In the genomic region with DNA sequence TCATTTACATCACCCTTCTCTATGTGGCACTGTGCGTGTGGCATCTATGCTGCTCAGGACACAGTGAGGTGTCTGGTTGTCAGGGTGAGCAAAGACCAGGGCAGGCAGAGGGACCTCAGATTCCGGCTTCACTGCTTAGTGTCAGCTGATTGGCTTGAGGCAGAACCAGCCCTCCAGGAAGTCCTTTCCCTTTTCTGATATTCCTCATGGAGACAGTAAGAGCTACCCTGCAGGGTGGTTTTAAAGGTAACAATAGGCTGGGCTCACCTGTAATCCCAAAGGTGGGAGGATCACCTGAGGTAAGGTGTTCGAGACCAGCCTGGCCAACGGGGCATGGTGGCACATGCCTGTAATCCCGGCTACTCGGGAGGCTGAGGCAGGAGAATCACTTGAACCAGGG, we compare ENCODE assay signal across 16 cellular contexts.
DNase-seq lines count a peak whose midpoint lies in the region; ATAC-seq and TF ChIP-seq lines count a peak whose summit lies in the region.
"Had no signal": no experiment of that assay in that cellular context is flagged by ENCODE, and none has a peak within 500 bp of the region (broad histone marks: within the 10 kb centered on the region; RNA-seq: fewer than 3 reads in every experiment).

No MANE protein-coding gene starts in this region.

- DNase-seq in T-helper 2 cell treated with Interferon-gamma antibody and Interleukin-4, amounts not matched to agents 5 μg/mL and 100 μg/mL, for 36 hours (ENCODE audit: low spot score), result no peak
- no peak for DNase-seq in T-helper 2 cell
- DNase-seq in HL-60 (ENCODE audit: low read depth in 1 of 2, low spot score in 1 of 2), result no peak
- DNase-seq in activated CD8-positive, alpha-beta T cell treated with anti-CD3 and anti-CD28 coated beads, Interleukin-2, amount 10 ng/mL, durations not matched to agents 7 days and 5 days, result no peak
- DNase-seq in naive B cell, result no peak
- no peak for DNase-seq in stimulated activated naive CD4-positive, alpha-beta T cell treated with Interleukin-2 at 50 U/mL for 16 hours (lab: John Stamatoyannopoulos, UW)
- DNase-seq in A673 (ENCODE audit: low spot score), result no peak
- DNase-seq: amygdala, cerebellar nuclear complex, NCI-H2029 treated with DMSO at 0.1 percent for 48 hours, NCI-H82 had no signal

- H3K4me3 ChIP-seq in HL-60 (replicated peaks; ENCODE audit: insufficient read depth, low read length) (no peak overlapping the region), A673 (ENCODE audit: low read depth, low read length, poor library complexity, severe bottlenecking) (no peak overlapping the region)
- H3K4me3 ChIP-seq: skin epidermis had no signal

- ATAC-seq in activated CD8-positive, alpha-beta T cell treated with anti-CD3 and anti-CD28 coated beads, Interleukin-2, amount 10 ng/mL, durations not matched to agents 7 days and 5 days, result no peak
- ATAC-seq in naive B cell (ENCODE audit: low read depth in 2 of 2) (no peak), HG02885 (IDR thresholded peaks at IDR 0.05; ENCODE audit: poor library complexity, unreplicated experiment) (no peak)
- ATAC-seq: HepG2, left lobe of liver had no signal

- H3K4me3 Mint-ChIP-seq in T-helper 2 cell treated with Interferon-gamma antibody and Interleukin-4, amounts not matched to agents 5 μg/mL and 100 μg/mL, for 36 hours, result peak overlapping the region; percentile 76
- peak overlapping the region; percentile 83 for H3K4me3 Mint-ChIP-seq in activated CD8-positive, alpha-beta T cell treated with anti-CD3 and anti-CD28 coated beads, Interleukin-2, amount 10 ng/mL, durations not matched to agents 7 days and 5 days
- H3K4me3 Mint-ChIP-seq in naive B cell, result peak overlapping the region in 1 of 8 donors; percentile 72

- POLR2A ChIA-PET in activated CD8-positive, alpha-beta T cell treated with anti-CD3 and anti-CD28 coated beads, Interleukin-2, amount 10 ng/mL, durations not matched to agents 7 days and 5 days (lab: Charles Lee), result interaction anchor here (1.2 to 5.4 kb wide), 4 partner anchors 11 to 199 kb away, joined by 3 to 104 read pairs (median 37); a partner anchor contains a TSS
- POLR2A ChIA-PET in A673 (lab: Charles Lee; ENCODE audit: low non-redundant PET), result no interaction called here

- H3K27me3 ChIP-seq in HL-60 (ENCODE audit: insufficient read depth, poor library complexity, severe bottlenecking), result no peaks in the 10 kb centered on the region
- H3K27me3 ChIP-seq in A673 (replicated peaks; ENCODE audit: insufficient read depth, low read depth, low read length, poor library complexity), result no peaks in the 10 kb centered on the region

- no peaks in the 10 kb centered on the region for H3K4me1 ChIP-seq in A673 (ENCODE audit: insufficient read depth, low read length, poor library complexity, severe bottlenecking)

- H3K4me1 Mint-ChIP-seq in T-helper 2 cell treated with Interferon-gamma antibody and Interleukin-4, amounts not matched to agents 5 μg/mL and 100 μg/mL, for 36 hours (ENCODE audit: low read depth), result peaks cover 74% of the 10 kb centered on the region
- peaks cover 80% of the 10 kb centered on the region for H3K4me1 Mint-ChIP-seq in activated CD8-positive, alpha-beta T cell treated with anti-CD3 and anti-CD28 coated beads, Interleukin-2, amount 10 ng/mL, durations not matched to agents 7 days and 5 days (ENCODE audit: low read depth)
- peaks cover 57 to 93% (median 71%) of the 10 kb centered on the region in 3 donors for H3K4me1 Mint-ChIP-seq in naive B cell

- H3K36me3 Mint-ChIP-seq in T-helper 2 cell treated with Interferon-gamma antibody and Interleukin-4, amounts not matched to agents 5 μg/mL and 100 μg/mL, for 36 hours (ENCODE audit: low read depth), result peaks cover 72% of the 10 kb centered on the region
- H3K36me3 Mint-ChIP-seq in activated CD8-positive, alpha-beta T cell treated with anti-CD3 and anti-CD28 coated beads, Interleukin-2, amount 10 ng/mL, durations not matched to agents 7 days and 5 days (ENCODE audit: low read depth), result peaks cover 84% of the 10 kb centered on the region
- peaks cover 14 to 25% of the 10 kb centered on the region in 2 donors for H3K36me3 Mint-ChIP-seq in naive B cell

- TF ChIP-seq CTCF in HL-60 (IDR thresholded peaks at IDR 0.05; ENCODE audit: insufficient read depth, low read length), result no peak
- no peak for TF ChIP-seq CTCF in A673 (conservative IDR thresholded peaks at IDR 0.05; ENCODE audit: low read depth, low read length)

- CTCF ChIA-PET in activated CD8-positive, alpha-beta T cell treated with anti-CD3 and anti-CD28 coated beads, Interleukin-2, amount 10 ng/mL, durations not matched to agents 7 days and 5 days (lab: Charles Lee), result interaction anchor here (1.3 to 6.1 kb wide), 3 partner anchors 17 to 199 kb away, joined by 4 to 56 read pairs (median 4); no protein-coding TSS in a partner anchor
- CTCF ChIA-PET in A673 (lab: Charles Lee), result no interaction called here

- intact Hi-C loops in A673 (cut with micrococcal nuclease; ENCODE audit: unreplicated experiment), result no loop called here

- no peaks in the 10 kb centered on the region for H3K9me3 Mint-ChIP-seq in T-helper 2 cell treated with Interferon-gamma antibody and Interleukin-4, amounts not matched to agents 5 μg/mL and 100 μg/mL, for 36 hours
- H3K9me3 Mint-ChIP-seq in activated CD8-positive, alpha-beta T cell treated with anti-CD3 and anti-CD28 coated beads, Interleukin-2, amount 10 ng/mL, durations not matched to agents 7 days and 5 days (ENCODE audit: insufficient read depth), result no peaks in the 10 kb centered on the region
- no peaks in the 10 kb centered on the region for H3K9me3 Mint-ChIP-seq in naive B cell

- H3K27me3 Mint-ChIP-seq in T-helper 2 cell treated with Interferon-gamma antibody and Interleukin-4, amounts not matched to agents 5 μg/mL and 100 μg/mL, for 36 hours (ENCODE audit: low read depth), result no peaks in the 10 kb centered on the region
- H3K27me3 Mint-ChIP-seq in activated CD8-positive, alpha-beta T cell treated with anti-CD3 and anti-CD28 coated beads, Interleukin-2, amount 10 ng/mL, durations not matched to agents 7 days and 5 days (ENCODE audit: low read depth), result no peaks in the 10 kb centered on the region
- no peaks in the 10 kb centered on the region for H3K27me3 Mint-ChIP-seq in naive B cell

- H3K9me3 ChIP-seq in A673 (ENCODE audit: low read depth, low read length, poor library complexity, severe bottlenecking), result no peaks in the 10 kb centered on the region

- no TSS peak for BruUV-seq in A673 (replicated peaks; lab: Mats Ljungman, UMichigan)

- H3K27ac Mint-ChIP-seq in T-helper 2 cell treated with Interferon-gamma antibody and Interleukin-4, amounts not matched to agents 5 μg/mL and 100 μg/mL, for 36 hours, result peak overlapping the region; percentile 90
- peak overlapping the region; percentile 91 for H3K27ac Mint-ChIP-seq in activated CD8-positive, alpha-beta T cell treated with anti-CD3 and anti-CD28 coated beads, Interleukin-2, amount 10 ng/mL, durations not matched to agents 7 days and 5 days
- peak overlapping the region in 5 of 6 donors; percentile 78 to 90 (median 85) for H3K27ac Mint-ChIP-seq in naive B cell

- H3K27ac ChIP-seq in HL-60 (replicated peaks), result peak overlapping the region; percentile 64; the same call in 1 of the 2 replicates
- no peak overlapping the region for H3K27ac ChIP-seq in A673 (ENCODE audit: low read depth, low read length, poor library complexity, severe bottlenecking)
- H3K27ac ChIP-seq: 22Rv1 had no signal

- H3K36me3 ChIP-seq in A673 (ENCODE audit: insufficient read depth, low read length, poor library complexity, severe bottlenecking), result no peaks in the 10 kb centered on the region
